Comparison of ENCODE assay signal across 10 cellular contexts in genomic region chr19:50607874-50608785, GRCh38. TPM values are rescaled to one million over a fixed set of nuclear protein-coding genes. Genes with fewer than 3 reads are reported as not detected.
DNase-seq lines count a peak whose midpoint lies in the region; ATAC-seq and TF ChIP-seq lines count a peak whose summit lies in the region.
"Had no signal": no experiment of that assay in that cellular context is flagged by ENCODE, and none has a peak within 500 bp of the region (broad histone marks: within the 10 kb centered on the region; RNA-seq: fewer than 3 reads in every experiment).

No MANE protein-coding gene starts in this region.

- no peak for TF ChIP-seq POLR2A in uterus (IDR thresholded peaks at IDR 0.05)

- no peak overlapping the region for H4K8ac ChIP-seq in trophoblast cell (ENCODE audit: low read depth, low read length)

- DNase-seq in NCI-H1694 treated with DMSO at 0.1 percent for 48 hours (lab: John Stamatoyannopoulos, UW) = peak; percentile 2
- no peak for DNase-seq in NCI-H1694 (lab: John Stamatoyannopoulos, UW)
- peak; percentile 77 for DNase-seq in RWPE2 (ENCODE audit: low spot score)
- DNase-seq in activated gamma-delta T cell treated with Interleukin-2 at 50 U/mL for 16 hours = peak; percentile 44
- DNase-seq in head of caudate nucleus = peak; percentile 93 to 100 (median 99)
- peak; percentile 18 to 25 for DNase-seq in trophoblast cell
- peak; percentile 39 to 59 for DNase-seq in uterus

- no peak overlapping the region for H2BK5ac ChIP-seq in trophoblast cell (ENCODE audit: low read depth, low read length, poor library complexity)

- no peak overlapping the region for H3K18ac ChIP-seq in trophoblast cell (ENCODE audit: low read length)

- H2AK5ac ChIP-seq in trophoblast cell (ENCODE audit: low read length) = no peak overlapping the region

- H4K12ac ChIP-seq in trophoblast cell (ENCODE audit: low read depth, low read length) = no peak overlapping the region

- H3K79me1 ChIP-seq in trophoblast cell (ENCODE audit: low read length) = no peaks in the 10 kb centered on the region

- no CpG with 5 or more reads among the region's 56 CpGs for WGBS in trophoblast cell (ENCODE audit: extremely low coverage, insufficient coverage, insufficient read length)

- no peak overlapping the region for H3K4me2 ChIP-seq in trophoblast cell (ENCODE audit: low read length)
- H3K4me2 ChIP-seq: BLaER1 had no signal

- H3K4ac ChIP-seq in trophoblast cell (ENCODE audit: low read depth, low read length) = no peak overlapping the region

- no peaks in the 10 kb centered on the region for H3K36me3 ChIP-seq in RWPE2 (ENCODE audit: low read depth)
- H3K36me3 ChIP-seq in trophoblast cell (ENCODE audit: control insufficient read depth in 1 of 2, insufficient read depth in 2 of 2, low read length in 2 of 2) = no peaks in the 10 kb centered on the region
- no peaks in the 10 kb centered on the region for H3K36me3 ChIP-seq in uterus
- H3K36me3 ChIP-seq: BLaER1 had no signal

- ATAC-seq in RWPE2 (ENCODE audit: low read depth) (peak; percentile 82), HG03571 (IDR thresholded peaks at IDR 0.05; ENCODE audit: unreplicated experiment) (no peak)

- H3K4me1 ChIP-seq in RWPE2 (ENCODE audit: insufficient read depth, poor library complexity, severe bottlenecking) (no peaks in the 10 kb centered on the region), trophoblast cell (ENCODE audit: control insufficient read depth in 1 of 2, insufficient read depth in 2 of 2, low read length in 2 of 2) (no peaks in the 10 kb centered on the region), uterus (no peaks in the 10 kb centered on the region)
- H3K4me1 ChIP-seq: BLaER1 had no signal

- no peak overlapping the region for H4K91ac ChIP-seq in trophoblast cell (ENCODE audit: low read depth, low read length)

- no peak overlapping the region for H2BK12ac ChIP-seq in trophoblast cell (ENCODE audit: low read length)

- H3K9ac ChIP-seq in trophoblast cell (ENCODE audit: low read length) = no peak overlapping the region
- H3K9ac ChIP-seq: BLaER1 had no signal

- TF ChIP-seq CTCF in RWPE2 (IDR thresholded peaks at IDR 0.05; ENCODE audit: poor library complexity, severe bottlenecking) (peak; percentile 48), uterus (IDR thresholded peaks at IDR 0.05) (peak in 3 of 4 experiments; percentile 25 to 55 (median 40))

- H3K9me3 ChIP-seq in RWPE2 (ENCODE audit: severe bottlenecking) (no peaks in the 10 kb centered on the region), trophoblast cell (ENCODE audit: insufficient read depth, low read depth, low read length) (peaks cover 7% of the 10 kb centered on the region), uterus (no peaks in the 10 kb centered on the region)
- H3K9me3 ChIP-seq: BLaER1 had no signal

- H2AFZ ChIP-seq in trophoblast cell (ENCODE audit: insufficient read depth, low read length, poor library complexity) = no peak overlapping the region

- no peak overlapping the region for H2BK120ac ChIP-seq in trophoblast cell (ENCODE audit: insufficient read depth, low read length, poor library complexity)

- H3K79me2 ChIP-seq in trophoblast cell (ENCODE audit: control insufficient read depth, insufficient read depth, low read length, poor library complexity) = no peaks in the 10 kb centered on the region

- no peak overlapping the region for H3K14ac ChIP-seq in trophoblast cell (ENCODE audit: low read length)

- H3K4me3 ChIP-seq in RWPE2 (ENCODE audit: severe bottlenecking) = no peak overlapping the region
- no peak overlapping the region for H3K4me3 ChIP-seq in trophoblast cell (ENCODE audit: low read depth, low read length)
- H3K4me3 ChIP-seq in uterus = no peak overlapping the region
- H3K4me3 ChIP-seq: BLaER1 had no signal

- H3K23ac ChIP-seq in trophoblast cell (ENCODE audit: low read length) = no peak overlapping the region

- intact Hi-C loops in head of caudate nucleus (cut with DNase I) (loop anchor here (5.0 kb wide), 1 partner anchor 179 kb away; no protein-coding TSS in a partner anchor), uterus (cut with DNase I; ENCODE audit: low total_unique reads) (no loop called here)

- H3K27ac ChIP-seq in RWPE2 (ENCODE audit: poor library complexity, severe bottlenecking) (no peak overlapping the region), trophoblast cell (ENCODE audit: low read depth, low read length) (no peak overlapping the region), uterus (no peak overlapping the region)
- H3K27ac ChIP-seq: BLaER1 had no signal

- H3K27me3 ChIP-seq in RWPE2 (ENCODE audit: insufficient read depth, poor library complexity, severe bottlenecking) (no peaks in the 10 kb centered on the region), trophoblast cell (ENCODE audit: insufficient read depth, low read length) (no peaks in the 10 kb centered on the region), uterus (peaks cover 0 to 5% of the 10 kb centered on the region in 2 donors)
- H3K27me3 ChIP-seq: BLaER1 had no signal

RNA-seq across cellular contexts. Expression of gene SYT3, which starts 31.6 kb away (rescaled TPM):
- polyA plus RNA-seq in trophoblast cell (2013) = 0.25 and 0.32 TPM in 2 replicates
- total RNA-seq in uterus = under 1 TPM in 1 of 4 donors, not detected in 3; 0.14 TPM
- total RNA-seq: skeletal muscle tissue had no signal

RNA-seq across cellular contexts. Expression of gene LRRC4B, which starts 39.9 kb away (rescaled TPM):
- polyA plus RNA-seq in trophoblast cell (2013) = 1.3 and 1.5 TPM in 2 replicates
- total RNA-seq in uterus = 10 to 100 TPM in 2 of 4 donors, 1 to 10 TPM in 2; 2.4 to 38.0 (median 13.2) TPM

RNA-seq across cellular contexts. Expression of gene C19orf81, which starts 41.1 kb away (rescaled TPM):
- polyA plus RNA-seq in trophoblast cell (2013) = 3.3 and 4.3 TPM in 2 replicates
- total RNA-seq in uterus = not detected
- total RNA-seq: skeletal muscle tissue had no signal
